Comparison of ENCODE assay signal across 1 cellular context in genomic region chrX:136665258-136665900, GRCh38.
TF ChIP-seq lines count a peak whose summit lies in the region.

No MANE protein-coding gene starts in this region.

TF ChIP-seq in HepG2, 621 proteins besides CTCF, POLR2A, EP300 and RAD21 (continued from another document):
- TF ChIP-seq, protein P1, sequence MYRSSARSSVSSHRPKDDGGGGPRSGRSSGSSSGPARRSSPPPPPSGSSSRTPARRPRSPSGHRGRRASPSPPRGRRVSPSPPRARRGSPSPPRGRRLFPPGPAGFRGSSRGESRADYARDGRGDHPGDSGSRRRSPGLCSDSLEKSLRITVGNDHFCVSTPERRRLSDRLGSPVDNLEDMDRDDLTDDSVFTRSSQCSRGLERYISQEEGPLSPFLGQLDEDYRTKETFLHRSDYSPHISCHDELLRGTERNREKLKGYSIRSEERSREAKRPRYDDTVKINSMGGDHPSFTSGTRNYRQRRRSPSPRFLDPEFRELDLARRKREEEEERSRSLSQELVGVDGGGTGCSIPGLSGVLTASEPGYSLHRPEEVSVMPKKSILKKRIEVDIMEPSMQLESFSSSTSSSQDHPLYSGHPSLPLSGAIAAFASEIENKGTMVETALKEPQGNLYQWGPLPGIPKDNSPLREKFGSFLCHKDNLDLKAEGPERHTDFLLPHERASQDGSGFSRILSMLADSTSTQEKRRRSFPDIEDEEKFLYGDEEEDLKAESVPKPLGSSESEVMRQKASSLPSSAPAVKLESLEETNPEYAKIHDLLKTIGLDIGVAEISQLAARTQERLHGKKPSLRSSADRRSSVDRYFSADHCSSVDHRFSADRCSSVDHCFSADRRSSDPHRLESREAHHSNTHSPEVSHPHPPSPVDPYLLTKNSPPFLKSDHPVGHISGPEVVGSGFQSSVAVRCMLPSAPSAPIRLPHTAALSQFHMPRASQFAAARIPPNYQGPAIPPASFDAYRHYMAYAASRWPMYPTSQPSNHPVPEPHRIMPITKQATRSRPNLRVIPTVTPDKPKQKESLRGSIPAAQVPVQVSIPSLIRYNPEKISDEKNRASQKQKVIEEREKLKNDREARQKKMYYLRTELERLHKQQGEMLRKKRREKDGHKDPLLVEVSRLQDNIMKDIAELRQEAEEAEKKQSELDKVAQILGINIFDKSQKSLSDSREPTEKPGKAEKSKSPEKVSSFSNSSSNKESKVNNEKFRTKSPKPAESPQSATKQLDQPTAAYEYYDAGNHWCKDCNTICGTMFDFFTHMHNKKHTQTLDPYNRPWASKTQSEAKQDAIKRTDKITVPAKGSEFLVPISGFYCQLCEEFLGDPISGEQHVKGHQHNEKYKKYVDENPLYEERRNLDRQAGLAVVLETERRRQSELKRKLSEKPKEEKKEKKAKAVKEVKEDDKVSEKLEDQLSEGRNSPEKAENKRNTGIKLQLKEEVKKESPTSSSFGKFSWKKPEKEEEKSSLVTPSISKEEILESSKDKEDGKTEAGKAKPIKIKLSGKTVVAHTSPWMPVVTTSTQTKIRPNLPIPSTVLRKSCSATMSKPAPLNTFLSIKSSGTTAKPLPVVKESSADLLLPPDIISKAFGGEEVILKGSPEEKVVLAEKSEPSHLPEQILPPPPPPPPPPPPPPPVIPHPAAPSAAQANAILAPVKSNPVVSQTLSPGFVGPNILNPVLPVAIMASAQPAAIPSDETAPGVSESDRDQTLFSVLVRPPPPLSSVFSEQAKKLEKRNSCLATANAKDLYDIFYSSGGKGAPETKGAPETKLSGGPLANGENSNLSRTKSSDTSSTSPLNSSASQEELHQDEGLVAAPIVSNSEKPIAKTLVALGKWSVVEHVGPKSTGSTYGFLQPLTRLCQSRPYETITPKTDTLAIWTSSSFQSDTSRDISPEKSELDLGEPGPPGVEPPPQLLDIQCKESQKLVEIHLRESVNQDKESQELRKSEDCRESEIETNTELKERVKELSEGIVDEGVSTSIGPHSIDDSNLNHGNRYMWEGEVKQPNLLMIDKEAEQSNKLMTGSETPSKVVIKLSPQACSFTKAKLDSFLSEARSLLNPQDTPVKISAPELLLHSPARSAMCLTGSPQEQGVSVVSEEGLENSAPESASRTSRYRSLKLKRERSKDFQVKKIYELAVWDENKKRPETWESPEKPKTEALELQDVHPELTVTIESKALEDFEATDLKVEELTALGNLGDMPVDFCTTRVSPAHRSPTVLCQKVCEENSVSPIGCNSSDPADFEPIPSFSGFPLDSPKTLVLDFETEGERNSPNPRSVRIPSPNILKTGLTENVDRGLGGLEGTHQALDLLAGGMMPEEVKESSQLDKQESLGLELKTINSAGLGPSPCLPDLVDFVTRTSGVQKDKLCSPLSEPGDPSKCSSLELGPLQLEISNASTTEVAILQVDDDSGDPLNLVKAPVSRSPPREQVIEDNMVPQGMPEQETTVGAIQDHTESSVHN (CRISPR knock-in tag; IDR thresholded peaks at IDR 0.05), result no peak
- TF ChIP-seq, protein P2, sequence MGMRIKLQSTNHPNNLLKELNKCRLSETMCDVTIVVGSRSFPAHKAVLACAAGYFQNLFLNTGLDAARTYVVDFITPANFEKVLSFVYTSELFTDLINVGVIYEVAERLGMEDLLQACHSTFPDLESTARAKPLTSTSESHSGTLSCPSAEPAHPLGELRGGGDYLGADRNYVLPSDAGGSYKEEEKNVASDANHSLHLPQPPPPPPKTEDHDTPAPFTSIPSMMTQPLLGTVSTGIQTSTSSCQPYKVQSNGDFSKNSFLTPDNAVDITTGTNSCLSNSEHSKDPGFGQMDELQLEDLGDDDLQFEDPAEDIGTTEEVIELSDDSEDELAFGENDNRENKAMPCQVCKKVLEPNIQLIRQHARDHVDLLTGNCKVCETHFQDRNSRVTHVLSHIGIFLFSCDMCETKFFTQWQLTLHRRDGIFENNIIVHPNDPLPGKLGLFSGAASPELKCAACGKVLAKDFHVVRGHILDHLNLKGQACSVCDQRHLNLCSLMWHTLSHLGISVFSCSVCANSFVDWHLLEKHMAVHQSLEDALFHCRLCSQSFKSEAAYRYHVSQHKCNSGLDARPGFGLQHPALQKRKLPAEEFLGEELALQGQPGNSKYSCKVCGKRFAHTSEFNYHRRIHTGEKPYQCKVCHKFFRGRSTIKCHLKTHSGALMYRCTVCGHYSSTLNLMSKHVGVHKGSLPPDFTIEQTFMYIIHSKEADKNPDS (CRISPR knock-in tag; IDR thresholded peaks at IDR 0.05), result no peak
- no peak for TF ChIP-seq YEATS2 (CRISPR knock-in tag; IDR thresholded peaks at IDR 0.05; ENCODE audit: borderline replicate concordance)
- no peak for TF ChIP-seq ZNF567 (CRISPR knock-in tag; IDR thresholded peaks at IDR 0.05; ENCODE audit: borderline replicate concordance)
- no peak for TF ChIP-seq ZSCAN30 (CRISPR knock-in tag; IDR thresholded peaks at IDR 0.05)
- TF ChIP-seq TP53 (CRISPR knock-in tag; conservative IDR thresholded peaks at IDR 0.05), result no peak
- TF ChIP-seq ZNF24 (IDR thresholded peaks at IDR 0.05), result no peak
- no peak for TF ChIP-seq DZIP1 (CRISPR knock-in tag; IDR thresholded peaks at IDR 0.05)
- no peak for TF ChIP-seq PTBP1 (IDR thresholded peaks at IDR 0.05; ENCODE audit: low read depth, low read length, poor library complexity, severe bottlenecking)
- no peak for TF ChIP-seq PLRG1 (conservative IDR thresholded peaks at IDR 0.05)
- no peak for TF ChIP-seq ZNF616 (CRISPR knock-in tag; IDR thresholded peaks at IDR 0.05; ENCODE audit: low read depth)
- no peak for TF ChIP-seq ZNF672 (CRISPR knock-in tag; IDR thresholded peaks at IDR 0.05)
- TF ChIP-seq ZNF33A (CRISPR knock-in tag; IDR thresholded peaks at IDR 0.05; ENCODE audit: borderline replicate concordance), result no peak
- TF ChIP-seq BCL6 (CRISPR knock-in tag; IDR thresholded peaks at IDR 0.05), result no peak
- TF ChIP-seq KDM1A (CRISPR knock-in tag; IDR thresholded peaks at IDR 0.05), result no peak
- no peak for TF ChIP-seq NONO (IDR thresholded peaks at IDR 0.05)
- TF ChIP-seq NONO (CRISPR knock-in tag; conservative IDR thresholded peaks at IDR 0.05), result no peak
- no peak for TF ChIP-seq ZNF75D (CRISPR knock-in tag; IDR thresholded peaks at IDR 0.05; ENCODE audit: borderline replicate concordance)
- TF ChIP-seq SYNCRIP (IDR thresholded peaks at IDR 0.05; ENCODE audit: insufficient read depth, low read depth, low read length), result no peak
